In genomic region chr3:186534113-186534669, GRCh38 we compare ENCODE assay signal across 9 cellular contexts. TPM values are rescaled to one million over a fixed set of nuclear protein-coding genes. Genes with fewer than 3 reads are reported as not detected.
A peak's percentile ranks its signal among the peaks of the same experiment; 100 is the strongest.
DNase-seq lines count a peak whose midpoint lies in the region; ATAC-seq, FAIRE-seq and TF ChIP-seq lines count a peak whose summit lies in the region.
"Had no signal": no experiment of that assay in that cellular context is flagged by ENCODE, and none has a peak within 500 bp of the region (broad histone marks: within the 10 kb centered on the region; RNA-seq: fewer than 3 reads in every experiment).

No MANE protein-coding gene starts in this region.

- H3F3A ChIP-seq in GM23338 (replicated peaks; ENCODE audit: low read depth) = no peaks in the 10 kb centered on the region

- no peaks in the 10 kb centered on the region for H3K9me3 Mint-ChIP-seq in activated CD4-positive, alpha-beta memory T cell treated with anti-CD3 and anti-CD28 coated beads for 36 hours
- H3K9me3 Mint-ChIP-seq in GM23338 = no peaks in the 10 kb centered on the region

- H3K79me2 ChIP-seq in GM23338 (replicated peaks; ENCODE audit: insufficient read depth) = no peaks in the 10 kb centered on the region

- POLR2A ChIA-PET in activated CD4-positive, alpha-beta memory T cell treated with anti-CD3 and anti-CD28 coated beads for 36 hours (lab: Charles Lee) = interaction anchor here (1.0 to 3.2 kb wide), 15 partner anchors 12 to 597 kb away, joined by 3 to 39 read pairs (median 7); partner anchors contain the start of genes DNAJB11, EIF4A2, TBCCD1 and TRA2B

- peak; percentile 77 for ATAC-seq in HG03354 (IDR thresholded peaks at IDR 0.05; ENCODE audit: poor library complexity, severe bottlenecking, unreplicated experiment)
- no peak for ATAC-seq in GM23338

- DNase-seq in stimulated activated CD4-positive, alpha-beta T cell treated with anti-CD3 and anti-CD28 coated beads, Interleukin-12 subunit alpha, Interleukin-12 subunit beta, amount 100 ng/mL, for 24 hours (ENCODE audit: low read depth in 2 of 2) = peak; percentile 25 to 39
- DNase-seq in stimulated activated CD4-positive, alpha-beta T cell treated with anti-CD3 and anti-CD28 coated beads, Interleukin-2, amount 100 ng/mL, for 48 hours = no peak
- DNase-seq in activated CD4-positive, alpha-beta memory T cell treated with anti-CD3 and anti-CD28 coated beads for 36 hours = peak; percentile 70
- DNase-seq in stimulated activated CD4-positive, alpha-beta T cell treated with anti-CD3 and anti-CD28 coated beads, Interleukin-15, amount 100 ng/mL, for 48 hours (ENCODE audit: low read depth in 2 of 2) = peak; percentile 47 to 56
- DNase-seq in frontal cortex (ENCODE audit: low spot score in 2 of 2) = no peak
- DNase-seq in DMS79 (lab: John Stamatoyannopoulos, UW) = no peak
- DNase-seq in GM23338 (ENCODE audit: low spot score) = no peak

- FAIRE-seq in frontal cortex (lab: Jason Lieb, UNC) = no peak

- H3K4me1 Mint-ChIP-seq in activated CD4-positive, alpha-beta memory T cell treated with anti-CD3 and anti-CD28 coated beads for 36 hours (ENCODE audit: low read depth) = peaks cover 89% of the 10 kb centered on the region
- H3K4me1 Mint-ChIP-seq in GM23338 = peaks cover 10% of the 10 kb centered on the region

- peaks cover 5% of the 10 kb centered on the region; the same call in 1 of the 2 replicates for H3K9me2 ChIP-seq in GM23338 (ENCODE audit: insufficient read depth)

- no peaks in the 10 kb centered on the region for H3K27me3 Mint-ChIP-seq in activated CD4-positive, alpha-beta memory T cell treated with anti-CD3 and anti-CD28 coated beads for 36 hours
- H3K27me3 Mint-ChIP-seq in GM23338 (ENCODE audit: insufficient read depth, low read depth, poor library complexity) = no peaks in the 10 kb centered on the region

- H3K27ac Mint-ChIP-seq in activated CD4-positive, alpha-beta memory T cell treated with anti-CD3 and anti-CD28 coated beads for 36 hours = peak overlapping the region; percentile 95
- no peak overlapping the region for H3K27ac Mint-ChIP-seq in GM23338

- intact Hi-C loops in activated CD4-positive, alpha-beta memory T cell treated with anti-CD3 and anti-CD28 coated beads for 36 hours (cut with micrococcal nuclease) = loop anchor here (1.0 to 2.0 kb wide), 7 partner anchors 15 to 557 kb away; partner anchors contain the start of gene ETV5

- H3K36me3 Mint-ChIP-seq in activated CD4-positive, alpha-beta memory T cell treated with anti-CD3 and anti-CD28 coated beads for 36 hours = peaks cover 9% of the 10 kb centered on the region
- no peaks in the 10 kb centered on the region for H3K36me3 Mint-ChIP-seq in GM23338 (ENCODE audit: low read depth)

- no peaks in the 10 kb centered on the region for H4K20me1 ChIP-seq in GM23338 (replicated peaks; ENCODE audit: insufficient read depth)

- no peak overlapping the region for H2AFZ ChIP-seq in GM23338

- H3K27ac ChIP-seq in GM23338 (ENCODE audit: low read depth) = no peak overlapping the region
- H3K27ac ChIP-seq: VCaP had no signal

- no peak for TF ChIP-seq CTCF in GM23338 (conservative IDR thresholded peaks at IDR 0.05; ENCODE audit: low read depth in 2 of 2)

- peak overlapping the region; percentile 46 for H3K4me3 Mint-ChIP-seq in activated CD4-positive, alpha-beta memory T cell treated with anti-CD3 and anti-CD28 coated beads for 36 hours
- no peak overlapping the region for H3K4me3 Mint-ChIP-seq in GM23338

- no peaks in the 10 kb centered on the region for H3K27me3 ChIP-seq in GM23338 (ENCODE audit: insufficient read depth)

- CTCF ChIA-PET in activated CD4-positive, alpha-beta memory T cell treated with anti-CD3 and anti-CD28 coated beads for 36 hours (lab: Charles Lee) = interaction anchor here (0.7 to 4.0 kb wide), 9 partner anchors 15 to 591 kb away, joined by 4 to 49 read pairs (median 13); partner anchors contain the start of gene DNAJB11

- H3K36me3 ChIP-seq in GM23338 (ENCODE audit: insufficient read depth) = no peaks in the 10 kb centered on the region

- no peak overlapping the region for H3K4me3 ChIP-seq in GM23338

- no peak overlapping the region for H3K4me2 ChIP-seq in GM23338

- peaks cover 14% of the 10 kb centered on the region; the same call in 1 of the 2 replicates for H3K4me1 ChIP-seq in GM23338 (ENCODE audit: insufficient read depth)

TF ChIP-seq in GM23338, 12 proteins besides CTCF, POLR2A, EP300 and RAD21 (continues in another document):
- no peak for TF ChIP-seq JUNB (IDR thresholded peaks at IDR 0.05; ENCODE audit: unreplicated experiment)
- no peak for TF ChIP-seq ETS1 (IDR thresholded peaks at IDR 0.05)
- TF ChIP-seq ZNF462 (CRISPR knock-in tag; IDR thresholded peaks at IDR 0.05) = no peak

RNA-seq across cellular contexts. Expression of gene CRYGS, which starts 10.0 kb away (rescaled TPM):
- total RNA-seq in activated CD4-positive, alpha-beta memory T cell treated with anti-CD3 and anti-CD28 coated beads for 36 hours = 1 to 10 TPM; 2.5 to 2.7 TPM
- 1.6 TPM for total RNA-seq in frontal cortex
- 0.74 and 2.9 TPM in 2 replicates for total RNA-seq in GM23338 (2014; rRNA removed; shearing (Covaris generic))
- 1.8 and 2.0 TPM in 2 replicates for polyA plus RNA-seq in GM23338 (2016; fragmentation: Nextera tagmentation; extraction: Ambion mirVana)

RNA-seq across cellular contexts. Expression of gene TBCCD1, which starts 32.9 kb away (rescaled TPM):
- total RNA-seq in activated CD4-positive, alpha-beta memory T cell treated with anti-CD3 and anti-CD28 coated beads for 36 hours = 10 to 100 TPM; 10.6 to 12.1 TPM
- 32.2 TPM for total RNA-seq in frontal cortex
- total RNA-seq in GM23338 (2014; rRNA removed; shearing (Covaris generic)) = 16.7 and 22.6 TPM in 2 replicates
- polyA plus RNA-seq in GM23338 (2016; fragmentation: Nextera tagmentation; extraction: Ambion mirVana) = 5.8 and 7.3 TPM in 2 replicates

RNA-seq across cellular contexts. Expression of gene DNAJB11, which starts 36.3 kb away (rescaled TPM):
- total RNA-seq in activated CD4-positive, alpha-beta memory T cell treated with anti-CD3 and anti-CD28 coated beads for 36 hours = 10 to 100 TPM; 36.9 to 39.5 TPM
- 31.4 TPM for total RNA-seq in frontal cortex
- 72.5 and 72.6 TPM in 2 replicates for total RNA-seq in GM23338 (2014; rRNA removed; shearing (Covaris generic))
- 66.3 and 85.6 TPM in 2 replicates for polyA plus RNA-seq in GM23338 (2016; fragmentation: Nextera tagmentation; extraction: Ambion mirVana)

Comparison
In these comparisons a context has a peak if more than half of its experiments do, and no peak if none do; other contexts are left out.
1. DNase-seq: peak in stimulated activated CD4-positive, alpha-beta T cell treated with anti-CD3 and anti-CD28 coated beads, Interleukin-12 subunit alpha, Interleukin-12 subunit beta, amount 100 ng/mL, for 24 hours (2 of 2), activated CD4-positive, alpha-beta memory T cell treated with anti-CD3 and anti-CD28 coated beads for 36 hours (single experiment) and stimulated activated CD4-positive, alpha-beta T cell treated with anti-CD3 and anti-CD28 coated beads, Interleukin-15, amount 100 ng/mL, for 48 hours (2 of 2); none in stimulated activated CD4-positive, alpha-beta T cell treated with anti-CD3 and anti-CD28 coated beads, Interleukin-2, amount 100 ng/mL, for 48 hours (0 of 2), frontal cortex (0 of 2), DMS79 (single experiment) and GM23338 (single experiment).